ENCODE assay signal across 8 cellular contexts in the genomic region with DNA sequence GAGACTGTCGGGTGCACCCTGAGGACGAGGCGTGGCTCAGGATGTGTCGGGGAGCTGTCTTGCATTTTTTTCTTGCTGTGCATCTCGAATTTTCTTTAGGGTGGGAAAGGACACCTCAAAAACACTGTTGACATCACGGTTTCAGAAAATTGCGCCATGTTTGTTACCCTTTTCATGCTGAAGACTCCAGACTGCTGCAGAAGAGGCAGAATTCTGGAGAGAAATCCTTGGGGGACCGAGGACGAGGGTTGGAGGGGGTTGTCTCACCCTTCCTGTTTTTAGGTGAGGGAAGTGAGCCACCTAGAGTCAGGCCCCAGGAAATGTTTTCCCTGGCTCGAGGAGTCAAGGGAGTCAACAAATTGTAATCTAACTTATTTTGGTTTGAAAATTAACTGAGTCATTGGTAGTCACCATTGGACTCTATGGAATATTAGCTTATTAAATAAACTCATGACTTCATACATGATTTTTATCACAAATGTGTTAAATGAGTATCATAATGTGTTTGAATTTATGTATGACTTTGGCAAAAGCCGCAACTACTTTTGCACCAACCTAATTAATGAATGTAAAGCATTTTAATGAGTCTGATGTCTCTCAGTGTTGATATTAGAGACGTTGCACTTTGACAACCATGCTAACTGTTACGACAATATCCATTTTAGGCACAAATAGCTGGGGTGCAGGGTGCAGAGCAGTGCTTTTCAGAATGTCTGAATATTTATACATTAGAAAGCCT. TPM values are rescaled to one million over a fixed set of nuclear protein-coding genes. Genes with fewer than 3 reads are reported as not detected.
A peak's percentile ranks its signal among the peaks of the same experiment; 100 is the strongest.
DNase-seq lines count a peak whose midpoint lies in the region; ATAC-seq and TF ChIP-seq lines count a peak whose summit lies in the region.

No MANE protein-coding gene starts in this region.

- TF ChIP-seq CTCF in kidney epithelial cell (IDR thresholded peaks at IDR 0.05; ENCODE audit: insufficient read depth, low read length, poor library complexity, severe bottlenecking) = peak; percentile 78

- H3K27me3 ChIP-seq in kidney epithelial cell (ENCODE audit: control insufficient read depth, insufficient read depth, low read length) = no peaks in the 10 kb centered on the region

- peak; percentile 33 for DNase-seq in activated T-cell treated with anti-CD3 and anti-CD28 coated beads for 1 hour (ENCODE audit: low read depth)
- no peak for DNase-seq in activated T-cell treated with anti-CD3 and anti-CD28 coated beads, Interleukin-2, amount 50 U/mL, for 1 hour
- DNase-seq in NCI-H128 (lab: John Stamatoyannopoulos, UW; ENCODE audit: unreplicated experiment) = peak; percentile 8
- peak; percentile 27 for DNase-seq in T-helper 9 cell
- peak; percentile 29 to 74 for DNase-seq in cerebellar nuclear complex (lab: John Stamatoyannopoulos, UW)
- no peak for DNase-seq in kidney epithelial cell (ENCODE audit: low read depth)
- DNase-seq in stimulated activated CD4-positive, alpha-beta T cell treated with anti-CD3 and anti-CD28 coated beads, Interleukin-1b, Interleukin-23, amount 100 ng/mL, for 1 hour (ENCODE audit: low read depth in 2 of 2) = peak; percentile 17

- H3K36me3 ChIP-seq in kidney epithelial cell (ENCODE audit: control insufficient read depth, insufficient read depth, low read length) = no peaks in the 10 kb centered on the region

- H3K4me3 ChIP-seq in kidney epithelial cell (ENCODE audit: low read depth, low read length) = peak overlapping the region; percentile 97

- ATAC-seq in HG02763 (IDR thresholded peaks at IDR 0.05; ENCODE audit: unreplicated experiment) = peak; percentile 48

RNA-seq across cellular contexts. Expression of a gene that starts 0.7 kb away (rescaled TPM):
- 14.9 and 16.2 TPM in 2 replicates for total RNA-seq in kidney epithelial cell

RNA-seq across cellular contexts. Expression of a gene that starts 28.5 kb away (rescaled TPM):
- total RNA-seq in kidney epithelial cell = 2.7 and 3.5 TPM in 2 replicates

RNA-seq across cellular contexts. Expression of a gene that starts 55.4 kb away (rescaled TPM):
- total RNA-seq in kidney epithelial cell = 9.7 and 10.9 TPM in 2 replicates

RNA-seq across cellular contexts. Expression of a gene that starts 55.5 kb away (rescaled TPM):
- total RNA-seq in kidney epithelial cell = 4.6 and 5.6 TPM in 2 replicates

Comparison
In these comparisons a context has a peak if more than half of its experiments do, and no peak if none do; other contexts are left out.
1. DNase-seq: peak in activated T-cell treated with anti-CD3 and anti-CD28 coated beads for 1 hour (single experiment), NCI-H128 (single experiment), T-helper 9 cell (single experiment), cerebellar nuclear complex (2 of 2) and stimulated activated CD4-positive, alpha-beta T cell treated with anti-CD3 and anti-CD28 coated beads, Interleukin-1b, Interleukin-23, amount 100 ng/mL, for 1 hour (2 of 2); none in activated T-cell treated with anti-CD3 and anti-CD28 coated beads, Interleukin-2, amount 50 U/mL, for 1 hour (single experiment) and kidney epithelial cell (single experiment).